Comparison of ENCODE assay signal across 20 cellular contexts in genomic region chr10:21811245-21811585, GRCh38.
DNase-seq lines count a peak whose midpoint lies in the region; ATAC-seq and TF ChIP-seq lines count a peak whose summit lies in the region.
"Had no signal": no experiment of that assay in that cellular context is flagged by ENCODE, and none has a peak within 500 bp of the region (broad histone marks: within the 10 kb centered on the region; RNA-seq: fewer than 3 reads in every experiment).

No MANE protein-coding gene starts in this region.

- no peaks in the 10 kb centered on the region for H3K36me3 ChIP-seq in breast epithelium
- H3K36me3 ChIP-seq: BLaER1 had no signal

- TF ChIP-seq CTCF in MCF 10A (IDR thresholded peaks at IDR 0.05; ENCODE audit: unreplicated experiment) (no peak), breast epithelium (IDR thresholded peaks at IDR 0.05) (no peak), cardiac fibroblast (IDR thresholded peaks at IDR 0.05; ENCODE audit: low read depth, low read length) (no peak)

- no peak overlapping the region for H3K4me3 Mint-ChIP-seq in MCF 10A (ENCODE audit: unreplicated experiment)
- H3K4me3 Mint-ChIP-seq: CD8-positive, alpha-beta memory T cell; HFFc6 had no signal

- no peak for ATAC-seq in GM19324 (IDR thresholded peaks at IDR 0.05; ENCODE audit: low FRiP score, unreplicated experiment)
- ATAC-seq in GM21526 (IDR thresholded peaks at IDR 0.05; ENCODE audit: low FRiP score, unreplicated experiment) = no peak

- no peaks in the 10 kb centered on the region for H3K9me3 Mint-ChIP-seq in MCF 10A (ENCODE audit: unreplicated experiment)
- H3K9me3 Mint-ChIP-seq: HFFc6 had no signal

- no peaks in the 10 kb centered on the region for H3K27me3 Mint-ChIP-seq in MCF 10A (ENCODE audit: insufficient read depth, unreplicated experiment)
- H3K27me3 Mint-ChIP-seq: CD8-positive, alpha-beta memory T cell had no signal

- peak; percentile 66 for DNase-seq in MCF 10A (ENCODE audit: unreplicated experiment)
- DNase-seq in breast epithelium (ENCODE audit: low spot score in 2 of 2) = no peak
- peak; percentile 18 to 41 for DNase-seq in cardiac fibroblast (ENCODE audit: low read depth in 2 of 2)
- DNase-seq in glomerular visceral epithelial cell (ENCODE audit: extremely low spot score) = peak; percentile 3
- no peak for DNase-seq in SHP77 (lab: John Stamatoyannopoulos, UW)
- no peak for DNase-seq in stimulated activated CD4-positive, alpha-beta T cell treated with anti-CD3 and anti-CD28 coated beads, Interleukin-1b, Interleukin-23, amount 100 ng/mL, for 48 hours
- DNase-seq: CD8-positive, alpha-beta memory T cell; HFFc6; Kasumi-1; MV-4-11; NCI-H1436; NCI-H2081 treated with DMSO at 0.1 percent for 48 hours; NCI-H2227 treated with DMSO at 0.1 percent for 48 hours; NCI-H526 treated with DMSO at 0.1 percent for 48 hours; PC-9; Right ventricle myocardium superior had no signal

- no peaks in the 10 kb centered on the region for H3K27me3 ChIP-seq in breast epithelium
- H3K27me3 ChIP-seq: BLaER1 had no signal

- CTCF ChIA-PET in MCF 10A (lab: Yijun Ruan, JAX) = no interaction called here

- peaks cover 0 to 4% of the 10 kb centered on the region in 2 donors for H3K9me3 ChIP-seq in breast epithelium

- POLR2A ChIA-PET in MCF 10A (lab: Yijun Ruan, JAX) = interaction anchor here (0.9 kb wide), 1 partner anchor 115 kb away, joined by 4 read pairs; no protein-coding TSS in a partner anchor

- peaks cover 15% of the 10 kb centered on the region for H3K4me1 Mint-ChIP-seq in MCF 10A (ENCODE audit: insufficient read depth, unreplicated experiment)

- H3K4me1 ChIP-seq in breast epithelium = no peaks in the 10 kb centered on the region
- H3K4me1 ChIP-seq: BLaER1 had no signal

- no peak for TF ChIP-seq POLR2A in breast epithelium (IDR thresholded peaks at IDR 0.05)

- BruUV-seq in MCF 10A (replicated peaks; lab: Mats Ljungman, UMichigan) = no TSS peak

- peaks cover 6% of the 10 kb centered on the region for H3K36me3 Mint-ChIP-seq in MCF 10A (ENCODE audit: insufficient read depth, unreplicated experiment)

- H3K4me3 ChIP-seq in breast epithelium (no peak overlapping the region), cardiac fibroblast (replicated peaks in 1 of 2; ENCODE audit: low read depth in 2 of 2, low read length in 2 of 2) (no peak overlapping the region)
- H3K4me3 ChIP-seq: BLaER1, PC-9 had no signal

- intact Hi-C loops in MCF 10A (cut with micrococcal nuclease) (no loop called here), breast epithelium (cut with DNase I; ENCODE audit: low total_unique reads) (no loop called here)

- no peak overlapping the region for H3K27ac ChIP-seq in breast epithelium
- H3K27ac ChIP-seq: 22Rv1, BLaER1, PC-9 had no signal

- H3K27ac Mint-ChIP-seq in MCF 10A (ENCODE audit: low read depth, unreplicated experiment) = no peak overlapping the region
- H3K27ac Mint-ChIP-seq: CD8-positive, alpha-beta memory T cell; HFFc6 had no signal

Comparison
In these comparisons a context has a peak if more than half of its experiments do, and no peak if none do; other contexts are left out.
1. DNase-seq: peak in MCF 10A (single experiment), cardiac fibroblast (2 of 2) and glomerular visceral epithelial cell (single experiment); none in breast epithelium (0 of 2), SHP77 (0 of 2) and stimulated activated CD4-positive, alpha-beta T cell treated with anti-CD3 and anti-CD28 coated beads, Interleukin-1b, Interleukin-23, amount 100 ng/mL, for 48 hours (single experiment).